Comparison of ENCODE assay signal across 8 cellular contexts in the genomic region with DNA sequence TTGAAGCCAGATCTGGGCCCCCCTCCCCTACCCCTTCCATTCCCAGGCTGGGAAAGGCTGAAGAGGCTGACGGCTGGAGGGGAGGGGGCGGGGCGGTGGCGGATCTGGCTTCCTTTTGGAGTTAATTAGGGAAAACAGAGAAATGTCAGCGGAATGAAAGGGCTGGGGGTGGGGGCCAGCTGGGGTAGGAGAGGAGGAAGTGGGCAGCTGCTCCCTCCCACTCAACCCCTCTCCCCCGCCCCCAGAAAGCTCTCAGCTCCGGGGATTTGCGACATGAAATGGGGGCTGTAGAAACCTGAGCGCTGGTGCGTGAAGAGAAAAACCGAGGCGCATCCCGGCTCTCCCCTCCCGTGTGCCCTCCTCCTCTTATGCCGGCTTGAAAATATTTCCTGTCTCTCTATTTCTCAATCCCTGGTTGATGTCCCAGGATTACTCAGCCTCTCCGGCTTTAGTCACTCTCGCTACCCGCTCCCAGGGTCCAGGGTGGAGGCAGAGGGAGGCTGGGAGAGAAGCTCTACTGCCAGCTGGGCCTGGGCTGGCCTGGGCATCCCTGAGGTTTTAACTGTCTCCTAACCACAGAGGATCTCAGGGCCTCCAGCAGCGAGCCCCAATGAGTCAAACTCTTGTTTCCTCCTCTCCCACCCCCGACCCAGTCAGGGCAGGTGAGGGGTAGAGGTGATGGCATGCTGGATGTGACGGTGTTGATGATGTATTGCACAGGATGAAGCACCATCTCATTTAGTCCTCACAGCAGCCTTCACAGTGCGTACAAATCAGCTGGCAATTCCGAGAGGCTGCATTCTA.
DNase-seq lines count a peak whose midpoint lies in the region; ATAC-seq and TF ChIP-seq lines count a peak whose summit lies in the region.

No MANE protein-coding gene starts in this region.

- H2AFZ ChIP-seq in MM.1S (ENCODE audit: low read length), result no peak overlapping the region

- no peaks in the 10 kb centered on the region for H3K36me3 ChIP-seq in MM.1S (replicated peaks; ENCODE audit: insufficient read depth, low read length)
- H3K36me3 ChIP-seq in effector memory CD4-positive, alpha-beta T cell (ENCODE audit: control insufficient read depth, insufficient read depth, low read length), result no peaks in the 10 kb centered on the region

- peak overlapping the region; percentile 74; the same call in 1 of the 2 replicates for H3K4me2 ChIP-seq in MM.1S (ENCODE audit: low read depth, low read length)

- H3F3A ChIP-seq in MM.1S (ENCODE audit: insufficient read depth, low read length), result peaks cover 34% of the 10 kb centered on the region

- DNase-seq in GM03348 (ENCODE audit: low spot score), result peak; percentile 94
- no peak for DNase-seq in MM.1S
- peak; percentile 97 for DNase-seq in hepatic stellate cell (ENCODE audit: low spot score)
- DNase-seq in effector memory CD4-positive, alpha-beta T cell, result no peak
- DNase-seq in pons (ENCODE audit: low spot score), result no peak

- H3K4me1 ChIP-seq in MM.1S (ENCODE audit: low read length), result peaks cover 48% of the 10 kb centered on the region
- H3K4me1 ChIP-seq in effector memory CD4-positive, alpha-beta T cell (ENCODE audit: control insufficient read depth, insufficient read depth, low read length, poor library complexity, severe bottlenecking), result peaks cover 16% of the 10 kb centered on the region

- H3K79me2 ChIP-seq in MM.1S (ENCODE audit: low read length), result 0 out of 2 replicates have a peak, but pooled peaks cover 6% of the 10 kb centered on the region

- peak overlapping the region; percentile 61; the same call in 1 of the 2 replicates for H3K9ac ChIP-seq in MM.1S (ENCODE audit: low read length)

- no peak for ATAC-seq in HG03175 (IDR thresholded peaks at IDR 0.05; ENCODE audit: unreplicated experiment)

- H3K9me2 ChIP-seq in MM.1S (replicated peaks; ENCODE audit: insufficient read depth, low read length), result no peaks in the 10 kb centered on the region

- H3K27ac ChIP-seq in MM.1S (ENCODE audit: low read length) (peak overlapping the region; percentile 83), angular gyrus (ENCODE audit: low read depth, low read length) (peak overlapping the region; percentile 53), skin epidermis (peak overlapping the region; percentile 28 to 88 (median 77))
- H3K27ac ChIP-seq in effector memory CD4-positive, alpha-beta T cell (ENCODE audit: insufficient read depth, low read length, poor library complexity, severe bottlenecking), result no peak overlapping the region

- H3K27me3 ChIP-seq in MM.1S (replicated peaks; ENCODE audit: insufficient read depth, low read length), result no peaks in the 10 kb centered on the region
- no peaks in the 10 kb centered on the region for H3K27me3 ChIP-seq in effector memory CD4-positive, alpha-beta T cell (replicated peaks; ENCODE audit: control insufficient read depth, insufficient read depth, low read length, poor library complexity, severe bottlenecking)

- no peaks in the 10 kb centered on the region for H3K9me3 ChIP-seq in MM.1S (replicated peaks; ENCODE audit: insufficient read depth, low read length)
- no peaks in the 10 kb centered on the region for H3K9me3 ChIP-seq in effector memory CD4-positive, alpha-beta T cell (ENCODE audit: control insufficient read depth, low read length)

- no peak for TF ChIP-seq CTCF in MM.1S (IDR thresholded peaks at IDR 0.05; ENCODE audit: low read length)

- peak overlapping the region; percentile 20; the same call in 1 of the 2 replicates for H3K4me3 ChIP-seq in MM.1S (ENCODE audit: low read length)
- H3K4me3 ChIP-seq in skin epidermis, result peak overlapping the region in 3 of 7 experiments; percentile 6 to 12 (median 7)
- H3K4me3 ChIP-seq in effector memory CD4-positive, alpha-beta T cell (ENCODE audit: insufficient read depth, low read depth, low read length, poor library complexity, severe bottlenecking), result no peak overlapping the region

- H4K20me1 ChIP-seq in MM.1S (ENCODE audit: insufficient read depth, low read length), result no peaks in the 10 kb centered on the region

Comparison
In these comparisons a context has a peak if more than half of its experiments do, and no peak if none do; other contexts are left out.
1. DNase-seq: peak in GM03348 (single experiment) and hepatic stellate cell (single experiment); none in MM.1S (single experiment), effector memory CD4-positive, alpha-beta T cell (0 of 3) and pons (single experiment).